ENCODE assay signal across 1 cellular context in genomic region chr7:105639677-105640493, GRCh38.
TF ChIP-seq lines count a peak whose summit lies in the region.

No MANE protein-coding gene starts in this region.

TF ChIP-seq in WTC11, 78 proteins besides CTCF, POLR2A, EP300 and RAD21 (continued from another document):
- TF ChIP-seq, protein P1, sequence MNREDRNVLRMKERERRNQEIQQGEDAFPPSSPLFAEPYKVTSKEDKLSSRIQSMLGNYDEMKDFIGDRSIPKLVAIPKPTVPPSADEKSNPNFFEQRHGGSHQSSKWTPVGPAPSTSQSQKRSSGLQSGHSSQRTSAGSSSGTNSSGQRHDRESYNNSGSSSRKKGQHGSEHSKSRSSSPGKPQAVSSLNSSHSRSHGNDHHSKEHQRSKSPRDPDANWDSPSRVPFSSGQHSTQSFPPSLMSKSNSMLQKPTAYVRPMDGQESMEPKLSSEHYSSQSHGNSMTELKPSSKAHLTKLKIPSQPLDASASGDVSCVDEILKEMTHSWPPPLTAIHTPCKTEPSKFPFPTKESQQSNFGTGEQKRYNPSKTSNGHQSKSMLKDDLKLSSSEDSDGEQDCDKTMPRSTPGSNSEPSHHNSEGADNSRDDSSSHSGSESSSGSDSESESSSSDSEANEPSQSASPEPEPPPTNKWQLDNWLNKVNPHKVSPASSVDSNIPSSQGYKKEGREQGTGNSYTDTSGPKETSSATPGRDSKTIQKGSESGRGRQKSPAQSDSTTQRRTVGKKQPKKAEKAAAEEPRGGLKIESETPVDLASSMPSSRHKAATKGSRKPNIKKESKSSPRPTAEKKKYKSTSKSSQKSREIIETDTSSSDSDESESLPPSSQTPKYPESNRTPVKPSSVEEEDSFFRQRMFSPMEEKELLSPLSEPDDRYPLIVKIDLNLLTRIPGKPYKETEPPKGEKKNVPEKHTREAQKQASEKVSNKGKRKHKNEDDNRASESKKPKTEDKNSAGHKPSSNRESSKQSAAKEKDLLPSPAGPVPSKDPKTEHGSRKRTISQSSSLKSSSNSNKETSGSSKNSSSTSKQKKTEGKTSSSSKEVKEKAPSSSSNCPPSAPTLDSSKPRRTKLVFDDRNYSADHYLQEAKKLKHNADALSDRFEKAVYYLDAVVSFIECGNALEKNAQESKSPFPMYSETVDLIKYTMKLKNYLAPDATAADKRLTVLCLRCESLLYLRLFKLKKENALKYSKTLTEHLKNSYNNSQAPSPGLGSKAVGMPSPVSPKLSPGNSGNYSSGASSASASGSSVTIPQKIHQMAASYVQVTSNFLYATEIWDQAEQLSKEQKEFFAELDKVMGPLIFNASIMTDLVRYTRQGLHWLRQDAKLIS (CRISPR knock-in tag; IDR thresholded peaks at IDR 0.05; ENCODE audit: borderline replicate concordance) = no peak
- no peak for TF ChIP-seq ATF1 (CRISPR knock-in tag; IDR thresholded peaks at IDR 0.05)
